19 cellular contexts compared by ENCODE assay signal in genomic region chr1:26046313-26047031, GRCh38. TPM values are rescaled to one million over a fixed set of nuclear protein-coding genes. Genes with fewer than 3 reads are reported as not detected.
DNase-seq lines count a peak whose midpoint lies in the region; ATAC-seq, FAIRE-seq and TF ChIP-seq lines count a peak whose summit lies in the region.
"Had no signal": no experiment of that assay in that cellular context is flagged by ENCODE, and none has a peak within 500 bp of the region (broad histone marks: within the 10 kb centered on the region; RNA-seq: fewer than 3 reads in every experiment).

No MANE protein-coding gene starts in this region.

- H3K4me1 Mint-ChIP-seq in T-helper 2 cell treated with Interferon-gamma antibody and Interleukin-4, amounts not matched to agents 5 μg/mL and 100 μg/mL, for 36 hours (ENCODE audit: low read depth): no peaks in the 10 kb centered on the region
- H3K4me1 Mint-ChIP-seq in stimulated activated naive B cell treated with anti-CD40 and anti-IgM and Interleukin-4, amounts not matched to agents 10 μg/mL and 1 μg/mL and 100 μg/mL, for 72 hours: peaks cover 5 to 16% of the 10 kb centered on the region in 2 donors

- H3K27me3 Mint-ChIP-seq in T-helper 2 cell treated with Interferon-gamma antibody and Interleukin-4, amounts not matched to agents 5 μg/mL and 100 μg/mL, for 36 hours (ENCODE audit: low read depth): peaks cover 74% of the 10 kb centered on the region
- H3K27me3 Mint-ChIP-seq in stimulated activated naive B cell treated with anti-CD40 and anti-IgM and Interleukin-4, amounts not matched to agents 10 μg/mL and 1 μg/mL and 100 μg/mL, for 72 hours: peaks cover 66 to 90% of the 10 kb centered on the region in 2 donors

- peak; percentile 25; the same call in 1 of the 3 replicates for ATAC-seq in HepG2
- no peak for ATAC-seq in stimulated activated naive B cell treated with anti-CD40 and anti-IgM and Interleukin-4, amounts not matched to agents 10 μg/mL and 1 μg/mL and 100 μg/mL, for 72 hours (replicated peaks)
- no peak for ATAC-seq in GM21515 (IDR thresholded peaks at IDR 0.05; ENCODE audit: unreplicated experiment)
- ATAC-seq: natural killer cell treated with Interleukin-12 subunit alpha and Interleukin-12 subunit beta and Interleukin-15 and Interleukin-18, amount 100 ng/mL, for 72 hours had no signal

- H3K4me3 ChIP-seq in mammary epithelial cell (replicated peaks in 1 of 3; ENCODE audit: insufficient read depth in 1 of 3, low read depth in 2 of 3, low read length in 3 of 3): no peak overlapping the region
- H3K4me3 ChIP-seq in HepG2 (replicated peaks in 1 of 3; ENCODE audit: insufficient read depth in 1 of 3, low read depth in 2 of 3, low read length in 3 of 3): no peak overlapping the region

- TF ChIP-seq CTCF in mammary epithelial cell (conservative IDR thresholded peaks at IDR 0.05 in 1 of 2, IDR thresholded peaks at IDR 0.05 in 1 of 2; ENCODE audit: extremely low read depth in 1 of 2, insufficient read depth in 1 of 2, low read depth in 1 of 2, low read length in 2 of 2) (no peak), HepG2 (CRISPR knock-in tag; IDR thresholded peaks at IDR 0.05) (no peak)

- peaks cover 9% of the 10 kb centered on the region for H3K4me1 ChIP-seq in mammary epithelial cell (ENCODE audit: insufficient read depth, low read length)
- no peaks in the 10 kb centered on the region for H3K4me1 ChIP-seq in HepG2 (ENCODE audit: insufficient read depth, low read length)

- TF ChIP-seq EP300 in HepG2 (IDR thresholded peaks at IDR 0.05; ENCODE audit: low read depth in 2 of 2, low read length in 2 of 2) (no peak), HepG2 (CRISPR knock-in tag; IDR thresholded peaks at IDR 0.05; ENCODE audit: borderline replicate concordance) (no peak)

- H3K36me3 Mint-ChIP-seq in T-helper 2 cell treated with Interferon-gamma antibody and Interleukin-4, amounts not matched to agents 5 μg/mL and 100 μg/mL, for 36 hours (ENCODE audit: low read depth): no peaks in the 10 kb centered on the region
- no peaks in the 10 kb centered on the region for H3K36me3 Mint-ChIP-seq in stimulated activated naive B cell treated with anti-CD40 and anti-IgM and Interleukin-4, amounts not matched to agents 10 μg/mL and 1 μg/mL and 100 μg/mL, for 72 hours
- H3K36me3 Mint-ChIP-seq: activated naive CD8-positive, alpha-beta T cell treated with anti-CD3 and anti-CD28 coated beads, Interleukin-2, amount 10 ng/mL, durations not matched to agents 7 days and 5 days; natural killer cell treated with Interleukin-12 subunit alpha and Interleukin-12 subunit beta and Interleukin-15 and Interleukin-18, amount 100 ng/mL, for 72 hours had no signal

- no peak overlapping the region for H3K27ac Mint-ChIP-seq in T-helper 2 cell treated with Interferon-gamma antibody and Interleukin-4, amounts not matched to agents 5 μg/mL and 100 μg/mL, for 36 hours
- H3K27ac Mint-ChIP-seq in stimulated activated naive B cell treated with anti-CD40 and anti-IgM and Interleukin-4, amounts not matched to agents 10 μg/mL and 1 μg/mL and 100 μg/mL, for 72 hours: peak overlapping the region; percentile 42
- H3K27ac Mint-ChIP-seq: activated naive CD8-positive, alpha-beta T cell treated with anti-CD3 and anti-CD28 coated beads, Interleukin-2, amount 10 ng/mL, durations not matched to agents 7 days and 5 days; natural killer cell treated with Interleukin-12 subunit alpha and Interleukin-12 subunit beta and Interleukin-15 and Interleukin-18, amount 100 ng/mL, for 72 hours had no signal

- intact Hi-C loops in mammary epithelial cell (cut with micrococcal nuclease) (no loop called here), HepG2 (cut with micrococcal nuclease; ENCODE audit: unreplicated experiment) (no loop called here)

- H3K27ac ChIP-seq in mammary epithelial cell (ENCODE audit: insufficient read depth, low read depth, low read length) (no peak overlapping the region), HepG2 (ENCODE audit: extremely low read length, insufficient read depth, low read length) (no peak overlapping the region)
- H3K27ac ChIP-seq: KMS-11, spleen, upper lobe of left lung, VCaP had no signal

- H3K9me3 ChIP-seq in mammary epithelial cell (replicated peaks; ENCODE audit: insufficient read depth, low read length): no peaks in the 10 kb centered on the region
- no peaks in the 10 kb centered on the region for H3K9me3 ChIP-seq in HepG2 (ENCODE audit: low read length)
- H3K9me3 ChIP-seq: spleen, upper lobe of left lung had no signal

- WGBS in mammary epithelial cell (ENCODE audit: low coverage, missing lambda C conversion rate): 0% methylated on average over 5 of the region's 49 CpGs
- WGBS in HepG2 (ENCODE audit: low lambda C conversion rate): no CpG with 5 or more reads among the region's 49 CpGs

- H4K20me1 ChIP-seq in mammary epithelial cell (ENCODE audit: insufficient read depth, low read length) (no peaks in the 10 kb centered on the region), HepG2 (ENCODE audit: insufficient read depth, low read length) (no peaks in the 10 kb centered on the region)

- no peak overlapping the region for H2AFZ ChIP-seq in mammary epithelial cell (ENCODE audit: low read depth, low read length)
- no peak overlapping the region for H2AFZ ChIP-seq in HepG2 (ENCODE audit: low read length)

- dilution Hi-C loops in mammary epithelial cell (cut with HindIII; ENCODE audit: low sequenced_read_pairs): no loop called here

- no peak for DNase-seq in T-helper 2 cell treated with Interferon-gamma antibody and Interleukin-4, amounts not matched to agents 5 μg/mL and 100 μg/mL, for 36 hours (ENCODE audit: low spot score)
- DNase-seq in T-helper 2 cell (no peak), mammary epithelial cell (peak; percentile 2), HepG2 (ENCODE audit: low spot score) (no peak), C1 segment of cervical spinal cord (lab: John Stamatoyannopoulos, UW) (no peak), medulla oblongata (ENCODE audit: extremely low spot score) (no peak)
- no peak for DNase-seq in stimulated activated naive B cell treated with anti-CD40 and anti-IgM and Interleukin-4, amounts not matched to agents 10 μg/mL and 1 μg/mL and 100 μg/mL, for 72 hours
- DNase-seq: activated naive CD8-positive, alpha-beta T cell treated with anti-CD3 and anti-CD28 coated beads, Interleukin-2, amount 10 ng/mL, durations not matched to agents 7 days and 5 days; kidney glomerular epithelial cell; NCI-H146; NCI-H526 treated with DMSO at 0.1 percent for 48 hours; spleen had no signal

- H3K36me3 ChIP-seq in mammary epithelial cell (ENCODE audit: insufficient read depth, low read length) (no peaks in the 10 kb centered on the region), HepG2 (replicated peaks in 1 of 2; ENCODE audit: control insufficient read depth in 1 of 2, insufficient read depth in 2 of 2, low read length in 2 of 2) (no peaks in the 10 kb centered on the region)
- H3K36me3 ChIP-seq: spleen, upper lobe of left lung had no signal

- H3K27me3 ChIP-seq in mammary epithelial cell (ENCODE audit: insufficient read depth, low read length) (peaks cover 26% of the 10 kb centered on the region), HepG2 (ENCODE audit: control insufficient read depth in 1 of 2, insufficient read depth in 2 of 2, low read length in 2 of 2) (peaks cover 30 to 87% of the 10 kb centered on the region in 2 experiments)

- H3K4me2 ChIP-seq in mammary epithelial cell (ENCODE audit: insufficient read depth, low read depth, low read length) (peak overlapping the region; percentile 56), HepG2 (ENCODE audit: low read depth, low read length) (peak overlapping the region; percentile 19; the same call in 1 of the 2 replicates)
- H3K4me2 ChIP-seq: KMS-11 had no signal

- in situ Hi-C loops in mammary epithelial cell (cut with MboI; ENCODE audit: low sequenced_read_pairs in 2 of 2): loop anchor here (10.0 to 25.0 kb wide), 2 partner anchors 98 to 116 kb away; partner anchors contain the start of genes C1orf232 (in 1 of the 2), FAM110D (in 1 of the 2), ZNF593 (in 1 of the 2) and ZNF593OS (in 1 of the 2)
- in situ Hi-C loops in HepG2 (cut with HindIII; ENCODE audit: extremely low pct_ligation_motif_present, low pct_unique_long_range_greater_than_20kb): no loop called here

- peak overlapping the region; percentile 18 for H3K4me3 Mint-ChIP-seq in T-helper 2 cell treated with Interferon-gamma antibody and Interleukin-4, amounts not matched to agents 5 μg/mL and 100 μg/mL, for 36 hours
- peak overlapping the region in 1 of 2 donors; percentile 17 for H3K4me3 Mint-ChIP-seq in stimulated activated naive B cell treated with anti-CD40 and anti-IgM and Interleukin-4, amounts not matched to agents 10 μg/mL and 1 μg/mL and 100 μg/mL, for 72 hours
- H3K4me3 Mint-ChIP-seq: activated naive CD8-positive, alpha-beta T cell treated with anti-CD3 and anti-CD28 coated beads, Interleukin-2, amount 10 ng/mL, durations not matched to agents 7 days and 5 days; natural killer cell treated with Interleukin-12 subunit alpha and Interleukin-12 subunit beta and Interleukin-15 and Interleukin-18, amount 100 ng/mL, for 72 hours had no signal

- H3K9ac ChIP-seq in mammary epithelial cell (ENCODE audit: insufficient read depth, low read length) (no peak overlapping the region), HepG2 (ENCODE audit: insufficient read depth, low read depth, low read length) (no peak overlapping the region)
- H3K9ac ChIP-seq: KMS-11 had no signal

- H3K79me2 ChIP-seq in mammary epithelial cell (ENCODE audit: insufficient read depth, low read length) (no peaks in the 10 kb centered on the region), HepG2 (ENCODE audit: insufficient read depth, low read length) (no peaks in the 10 kb centered on the region)

- CTCF ChIA-PET in mammary epithelial cell (lab: Charles Lee; ENCODE audit: low non-redundant PET) (no interaction called here), HepG2 (lab: Yijun Ruan, JAX; ENCODE audit: low intra/inter-chr PET ratio, low total read pairs) (no interaction called here)

- no peaks in the 10 kb centered on the region for H3K9me3 Mint-ChIP-seq in T-helper 2 cell treated with Interferon-gamma antibody and Interleukin-4, amounts not matched to agents 5 μg/mL and 100 μg/mL, for 36 hours
- H3K9me3 Mint-ChIP-seq in stimulated activated naive B cell treated with anti-CD40 and anti-IgM and Interleukin-4, amounts not matched to agents 10 μg/mL and 1 μg/mL and 100 μg/mL, for 72 hours: no peaks in the 10 kb centered on the region
- H3K9me3 Mint-ChIP-seq: activated naive CD8-positive, alpha-beta T cell treated with anti-CD3 and anti-CD28 coated beads, Interleukin-2, amount 10 ng/mL, durations not matched to agents 7 days and 5 days; natural killer cell treated with Interleukin-12 subunit alpha and Interleukin-12 subunit beta and Interleukin-15 and Interleukin-18, amount 100 ng/mL, for 72 hours had no signal

- FAIRE-seq in HepG2 (lab: Jason Lieb, UNC): no peak
- FAIRE-seq: D721Med had no signal

- POLR2A ChIA-PET in HepG2 (lab: Yijun Ruan, JAX): no interaction called here

- no TSS peak for BruUV-seq in mammary epithelial cell (replicated peaks; lab: Mats Ljungman, UMichigan)
- no TSS peak for BruUV-seq in HepG2 (replicated peaks; lab: Mats Ljungman, UMichigan)

- TF ChIP-seq POLR2A in HepG2 (IDR thresholded peaks at IDR 0.05; ENCODE audit: insufficient read depth in 1 of 2, low read depth in 2 of 2, low read length in 2 of 2): no peak

- no peak for TF ChIP-seq RAD21 in HepG2 (CRISPR knock-in tag; IDR thresholded peaks at IDR 0.05)

RNA-seq across cellular contexts. Expression of gene SLC30A2, which starts 0.6 kb away (rescaled TPM):
- total RNA-seq in mammary epithelial cell (under 1 TPM in 1 of 2 donors, not detected in 1; under 0.01 TPM), HepG2 (2016; rRNA removed; fragmentation: Illumina TruSeq; extraction: Trizol) (not detected in 2 replicates)
- polyA plus RNA-seq in mammary epithelial cell (not detected), HepG2 (2011; rRNA removed) (not detected in 2 replicates)
- not detected for polyA minus RNA-seq in mammary epithelial cell
- not detected in 2 replicates for total RNA-seq in HepG2 (2016; cell fraction: cytosol; rRNA removed; fragmentation: Illumina TruSeq; extraction: Trizol; ENCODE audit: low read depth)
- total RNA-seq in HepG2 (2016; cell fraction: insoluble cytoplasmic fraction; rRNA removed; fragmentation: Illumina TruSeq; extraction: Trizol): 0.04 TPM in 1 of 2 replicates, not detected in the other
- total RNA-seq in HepG2 (2016; cell fraction: membrane; rRNA removed; fragmentation: Illumina TruSeq; extraction: Trizol): not detected in 2 replicates
- not detected in 2 replicates for total RNA-seq in HepG2 (2016; cell fraction: nucleus; rRNA removed; fragmentation: Illumina TruSeq; extraction: Trizol)
- polyA plus RNA-seq in HepG2 (2011; cell fraction: cytosol; rRNA removed): not detected in 2 replicates
- polyA plus RNA-seq in HepG2 (2011; cell fraction: nucleus; rRNA removed): not detected in 2 replicates
- not detected in 2 replicates for polyA plus RNA-seq in HepG2 (2012)
- not detected in 2 replicates for polyA plus RNA-seq in HepG2 (2016; cell fraction: cytosol; fragmentation: Illumina TruSeq; extraction: Trizol; ENCODE audit: low read depth)
- polyA plus RNA-seq in HepG2 (2016; cell fraction: insoluble cytoplasmic fraction; fragmentation: Illumina TruSeq; extraction: Trizol; ENCODE audit: low read depth): not detected in 2 replicates
- not detected in 2 replicates for polyA plus RNA-seq in HepG2 (2016; cell fraction: membrane; fragmentation: Illumina TruSeq; extraction: Trizol; ENCODE audit: low read depth)
- polyA plus RNA-seq in HepG2 (2016; cell fraction: nucleus; fragmentation: Illumina TruSeq; extraction: Trizol; ENCODE audit: insufficient read depth, low read depth): not detected in 2 replicates
- polyA minus RNA-seq in HepG2 (2011; rRNA and poly(A)+ RNA removed; ENCODE audit: low replicate concordance): 0.05 and 0.32 TPM in 2 replicates
- not detected in 2 replicates for polyA minus RNA-seq in HepG2 (2011; cell fraction: cytosol; rRNA and poly(A)+ RNA removed)
- not detected in 2 replicates for polyA minus RNA-seq in HepG2 (2011; cell fraction: nucleus; rRNA and poly(A)+ RNA removed)
- total RNA-seq: activated naive CD8-positive, alpha-beta T cell treated with anti-CD3 and anti-CD28 coated beads, Interleukin-2, amount 10 ng/mL, durations not matched to agents 7 days and 5 days; natural killer cell treated with Interleukin-12 subunit alpha and Interleukin-12 subunit beta and Interleukin-15 and Interleukin-18, amount 100 ng/mL, for 72 hours; SK-MEL-5; spleen had no signal
- polyA plus RNA-seq: spleen had no signal

RNA-seq across cellular contexts. Expression of gene TRIM63, which starts 21.0 kb away (rescaled TPM):
- total RNA-seq in mammary epithelial cell (not detected), HepG2 (2016; rRNA removed; fragmentation: Illumina TruSeq; extraction: Trizol) (not detected in 2 replicates)
- polyA plus RNA-seq in mammary epithelial cell (not detected), HepG2 (2011; rRNA removed) (not detected in 2 replicates)
- not detected for polyA minus RNA-seq in mammary epithelial cell
- not detected in 2 replicates for total RNA-seq in HepG2 (2016; cell fraction: cytosol; rRNA removed; fragmentation: Illumina TruSeq; extraction: Trizol; ENCODE audit: low read depth)
- total RNA-seq in HepG2 (2016; cell fraction: insoluble cytoplasmic fraction; rRNA removed; fragmentation: Illumina TruSeq; extraction: Trizol): not detected in 2 replicates
- total RNA-seq in HepG2 (2016; cell fraction: membrane; rRNA removed; fragmentation: Illumina TruSeq; extraction: Trizol): not detected in 2 replicates
- not detected in 2 replicates for total RNA-seq in HepG2 (2016; cell fraction: nucleus; rRNA removed; fragmentation: Illumina TruSeq; extraction: Trizol)
- not detected in 2 replicates for polyA plus RNA-seq in HepG2 (2011; cell fraction: cytosol; rRNA removed)
- polyA plus RNA-seq in HepG2 (2011; cell fraction: nucleus; rRNA removed): not detected in 2 replicates
- not detected in 2 replicates for polyA plus RNA-seq in HepG2 (2012)
- polyA plus RNA-seq in HepG2 (2016; cell fraction: cytosol; fragmentation: Illumina TruSeq; extraction: Trizol; ENCODE audit: low read depth): not detected in 2 replicates
- polyA plus RNA-seq in HepG2 (2016; cell fraction: insoluble cytoplasmic fraction; fragmentation: Illumina TruSeq; extraction: Trizol; ENCODE audit: low read depth): not detected in 2 replicates
- not detected in 2 replicates for polyA plus RNA-seq in HepG2 (2016; cell fraction: membrane; fragmentation: Illumina TruSeq; extraction: Trizol; ENCODE audit: low read depth)
- not detected in 2 replicates for polyA plus RNA-seq in HepG2 (2016; cell fraction: nucleus; fragmentation: Illumina TruSeq; extraction: Trizol; ENCODE audit: insufficient read depth, low read depth)
- not detected in 2 replicates for polyA minus RNA-seq in HepG2 (2011; rRNA and poly(A)+ RNA removed; ENCODE audit: low replicate concordance)
- not detected in 2 replicates for polyA minus RNA-seq in HepG2 (2011; cell fraction: cytosol; rRNA and poly(A)+ RNA removed)
- not detected in 2 replicates for polyA minus RNA-seq in HepG2 (2011; cell fraction: nucleus; rRNA and poly(A)+ RNA removed)
- total RNA-seq: activated naive CD8-positive, alpha-beta T cell treated with anti-CD3 and anti-CD28 coated beads, Interleukin-2, amount 10 ng/mL, durations not matched to agents 7 days and 5 days; natural killer cell treated with Interleukin-12 subunit alpha and Interleukin-12 subunit beta and Interleukin-15 and Interleukin-18, amount 100 ng/mL, for 72 hours had no signal

RNA-seq across cellular contexts. Expression of gene EXTL1, which starts 24.9 kb away (rescaled TPM):
- total RNA-seq in mammary epithelial cell (1 to 10 TPM in 1 of 2 donors, under 1 TPM in 1; 0.16 to 6.8 TPM), HepG2 (2016; rRNA removed; fragmentation: Illumina TruSeq; extraction: Trizol) (0.28 and 0.35 TPM in 2 replicates)
- polyA plus RNA-seq in mammary epithelial cell (0.22 TPM), HepG2 (2011; rRNA removed) (1.0 and 1.5 TPM in 2 replicates)
- not detected for polyA minus RNA-seq in mammary epithelial cell
- 0.09 and 0.20 TPM in 2 replicates for total RNA-seq in HepG2 (2016; cell fraction: cytosol; rRNA removed; fragmentation: Illumina TruSeq; extraction: Trizol; ENCODE audit: low read depth)
- total RNA-seq in HepG2 (2016; cell fraction: insoluble cytoplasmic fraction; rRNA removed; fragmentation: Illumina TruSeq; extraction: Trizol): 0.19 and 0.52 TPM in 2 replicates
- total RNA-seq in HepG2 (2016; cell fraction: membrane; rRNA removed; fragmentation: Illumina TruSeq; extraction: Trizol): 0.19 and 0.48 TPM in 2 replicates
- 0.69 and 0.78 TPM in 2 replicates for total RNA-seq in HepG2 (2016; cell fraction: nucleus; rRNA removed; fragmentation: Illumina TruSeq; extraction: Trizol)
- 0.60 and 0.75 TPM in 2 replicates for polyA plus RNA-seq in HepG2 (2011; cell fraction: cytosol; rRNA removed)
- 4.9 and 5.4 TPM in 2 replicates for polyA plus RNA-seq in HepG2 (2011; cell fraction: nucleus; rRNA removed)
- 0.87 and 1.2 TPM in 2 replicates for polyA plus RNA-seq in HepG2 (2012)
- polyA plus RNA-seq in HepG2 (2016; cell fraction: cytosol; fragmentation: Illumina TruSeq; extraction: Trizol; ENCODE audit: low read depth): 0.07 and 0.11 TPM in 2 replicates
- 0.26 and 0.27 TPM in 2 replicates for polyA plus RNA-seq in HepG2 (2016; cell fraction: insoluble cytoplasmic fraction; fragmentation: Illumina TruSeq; extraction: Trizol; ENCODE audit: low read depth)
- 0.18 and 0.20 TPM in 2 replicates for polyA plus RNA-seq in HepG2 (2016; cell fraction: membrane; fragmentation: Illumina TruSeq; extraction: Trizol; ENCODE audit: low read depth)
- 0.52 and 0.65 TPM in 2 replicates for polyA plus RNA-seq in HepG2 (2016; cell fraction: nucleus; fragmentation: Illumina TruSeq; extraction: Trizol; ENCODE audit: insufficient read depth, low read depth)
- 0.12 and 2.8 TPM in 2 replicates for polyA minus RNA-seq in HepG2 (2011; rRNA and poly(A)+ RNA removed; ENCODE audit: low replicate concordance)
- 0.20 and 0.53 TPM in 2 replicates for polyA minus RNA-seq in HepG2 (2011; cell fraction: cytosol; rRNA and poly(A)+ RNA removed)
- 4.1 and 5.9 TPM in 2 replicates for polyA minus RNA-seq in HepG2 (2011; cell fraction: nucleus; rRNA and poly(A)+ RNA removed)
- total RNA-seq: activated naive CD8-positive, alpha-beta T cell treated with anti-CD3 and anti-CD28 coated beads, Interleukin-2, amount 10 ng/mL, durations not matched to agents 7 days and 5 days; natural killer cell treated with Interleukin-12 subunit alpha and Interleukin-12 subunit beta and Interleukin-15 and Interleukin-18, amount 100 ng/mL, for 72 hours had no signal

RNA-seq across cellular contexts. Expression of gene PAFAH2, which starts 48.6 kb away (rescaled TPM):
- total RNA-seq in mammary epithelial cell: 10 to 100 TPM; 15.1 to 17.2 TPM
- 11.6 TPM for polyA plus RNA-seq in mammary epithelial cell
- 14.1 TPM for polyA minus RNA-seq in mammary epithelial cell
- total RNA-seq in HepG2 (2016; rRNA removed; fragmentation: Illumina TruSeq; extraction: Trizol): 6.9 and 9.2 TPM in 2 replicates
- 0.51 and 1.6 TPM in 2 replicates for total RNA-seq in HepG2 (2016; cell fraction: cytosol; rRNA removed; fragmentation: Illumina TruSeq; extraction: Trizol; ENCODE audit: low read depth)
- total RNA-seq in HepG2 (2016; cell fraction: insoluble cytoplasmic fraction; rRNA removed; fragmentation: Illumina TruSeq; extraction: Trizol): 6.5 and 8.8 TPM in 2 replicates
- 2.7 TPM in 2 replicates for total RNA-seq in HepG2 (2016; cell fraction: membrane; rRNA removed; fragmentation: Illumina TruSeq; extraction: Trizol)
- 5.0 and 6.9 TPM in 2 replicates for total RNA-seq in HepG2 (2016; cell fraction: nucleus; rRNA removed; fragmentation: Illumina TruSeq; extraction: Trizol)
- polyA plus RNA-seq in HepG2 (2011; rRNA removed): 9.3 and 9.4 TPM in 2 replicates
- polyA plus RNA-seq in HepG2 (2011; cell fraction: cytosol; rRNA removed): 9.1 TPM in 2 replicates
- polyA plus RNA-seq in HepG2 (2011; cell fraction: nucleus; rRNA removed): 5.1 and 5.6 TPM in 2 replicates
- 4.1 and 5.1 TPM in 2 replicates for polyA plus RNA-seq in HepG2 (2012)
- 0.44 and 0.49 TPM in 2 replicates for polyA plus RNA-seq in HepG2 (2016; cell fraction: cytosol; fragmentation: Illumina TruSeq; extraction: Trizol; ENCODE audit: low read depth)
- polyA plus RNA-seq in HepG2 (2016; cell fraction: insoluble cytoplasmic fraction; fragmentation: Illumina TruSeq; extraction: Trizol; ENCODE audit: low read depth): 7.4 TPM in 2 replicates
- 1.3 and 1.4 TPM in 2 replicates for polyA plus RNA-seq in HepG2 (2016; cell fraction: membrane; fragmentation: Illumina TruSeq; extraction: Trizol; ENCODE audit: low read depth)
- polyA plus RNA-seq in HepG2 (2016; cell fraction: nucleus; fragmentation: Illumina TruSeq; extraction: Trizol; ENCODE audit: insufficient read depth, low read depth): 9.9 and 13.1 TPM in 2 replicates
- 8.3 and 14.5 TPM in 2 replicates for polyA minus RNA-seq in HepG2 (2011; rRNA and poly(A)+ RNA removed; ENCODE audit: low replicate concordance)
- polyA minus RNA-seq in HepG2 (2011; cell fraction: cytosol; rRNA and poly(A)+ RNA removed): 3.8 and 5.6 TPM in 2 replicates
- polyA minus RNA-seq in HepG2 (2011; cell fraction: nucleus; rRNA and poly(A)+ RNA removed): 7.3 and 13.0 TPM in 2 replicates
